20 cellular contexts compared by ENCODE assay signal in genomic region chr4:48247878-48248558, GRCh38. TPM values are rescaled to one million over a fixed set of nuclear protein-coding genes. Genes with fewer than 3 reads are reported as not detected.
DNase-seq lines count a peak whose midpoint lies in the region; ATAC-seq, FAIRE-seq and TF ChIP-seq lines count a peak whose summit lies in the region.
"Had no signal": no experiment of that assay in that cellular context is flagged by ENCODE, and none has a peak within 500 bp of the region (broad histone marks: within the 10 kb centered on the region; RNA-seq: fewer than 3 reads in every experiment).

No MANE protein-coding gene starts in this region.

- H3K27me3 ChIP-seq in MM.1S (replicated peaks; ENCODE audit: insufficient read depth, low read length), result no peaks in the 10 kb centered on the region
- no peaks in the 10 kb centered on the region for H3K27me3 ChIP-seq in neural progenitor cell
- H3K27me3 ChIP-seq: brain microvascular endothelial cell, SJSA1, uterus had no signal

- H3K4me3 Mint-ChIP-seq in neural progenitor cell, result no peak overlapping the region
- H3K4me3 Mint-ChIP-seq: dendritic cell treated with granulocyte-macrophage colony-stimulating factor and Interleukin-4, amounts not matched to agents 40 ng/mL and 50 ng/mL, for 4 days; natural killer cell treated with Interleukin-12 subunit alpha and Interleukin-12 subunit beta and Interleukin-15 and Interleukin-18, amount 100 ng/mL, for 72 hours had no signal

- H2AFZ ChIP-seq in MM.1S (ENCODE audit: low read length) (no peak overlapping the region), neural progenitor cell (replicated peaks) (no peak overlapping the region)

- H4K20me1 ChIP-seq in MM.1S (ENCODE audit: insufficient read depth, low read length) (no peaks in the 10 kb centered on the region), neural progenitor cell (ENCODE audit: low read depth) (no peaks in the 10 kb centered on the region)

- H3K9ac ChIP-seq in MM.1S (ENCODE audit: low read length), result no peak overlapping the region
- no peak overlapping the region for H3K9ac ChIP-seq in neural progenitor cell

- FAIRE-seq in GM19239 (lab: Jason Lieb, UNC), result peak; percentile 54

- H3K79me2 ChIP-seq in MM.1S (ENCODE audit: low read length) (peaks cover 96% of the 10 kb centered on the region), neural progenitor cell (ENCODE audit: low read depth) (no peaks in the 10 kb centered on the region)

- no peaks in the 10 kb centered on the region for H3K27me3 Mint-ChIP-seq in neural progenitor cell (ENCODE audit: insufficient read depth, low read depth)
- H3K27me3 Mint-ChIP-seq: dendritic cell treated with granulocyte-macrophage colony-stimulating factor and Interleukin-4, amounts not matched to agents 40 ng/mL and 50 ng/mL, for 4 days; natural killer cell treated with Interleukin-12 subunit alpha and Interleukin-12 subunit beta and Interleukin-15 and Interleukin-18, amount 100 ng/mL, for 72 hours had no signal

- no peaks in the 10 kb centered on the region for H3K4me1 Mint-ChIP-seq in neural progenitor cell

- no peaks in the 10 kb centered on the region for H3K9me3 Mint-ChIP-seq in neural progenitor cell

- no peaks in the 10 kb centered on the region for H3K9me3 ChIP-seq in MM.1S (replicated peaks; ENCODE audit: insufficient read depth, low read length)
- H3K9me3 ChIP-seq in neural progenitor cell (ENCODE audit: low read depth), result no peaks in the 10 kb centered on the region
- H3K9me3 ChIP-seq: prostate gland, SJSA1, uterus had no signal

- ATAC-seq in HG02623 (IDR thresholded peaks at IDR 0.05; ENCODE audit: unreplicated experiment), result peak; percentile 42
- ATAC-seq: natural killer cell treated with Interleukin-12 subunit alpha and Interleukin-12 subunit beta and Interleukin-15 and Interleukin-18, amount 100 ng/mL, for 72 hours had no signal

- H3K36me3 Mint-ChIP-seq in neural progenitor cell, result no peaks in the 10 kb centered on the region
- H3K36me3 Mint-ChIP-seq: natural killer cell treated with Interleukin-12 subunit alpha and Interleukin-12 subunit beta and Interleukin-15 and Interleukin-18, amount 100 ng/mL, for 72 hours had no signal

- H3K4me3 ChIP-seq in GM12865 (ENCODE audit: low read depth, low read length), result no peak overlapping the region
- H3K4me3 ChIP-seq in MM.1S (ENCODE audit: low read length), result no peak overlapping the region
- H3K4me3 ChIP-seq in neural progenitor cell, result no peak overlapping the region
- H3K4me3 ChIP-seq: prostate gland, SJSA1, uterus had no signal

- H3F3A ChIP-seq in MM.1S (ENCODE audit: insufficient read depth, low read length), result peaks cover 14% of the 10 kb centered on the region; the same call in 1 of the 2 replicates
- H3F3A ChIP-seq in neural progenitor cell (ENCODE audit: low read depth), result no peaks in the 10 kb centered on the region

- no peaks in the 10 kb centered on the region for H3K9me2 ChIP-seq in MM.1S (replicated peaks; ENCODE audit: insufficient read depth, low read length)

- DNase-seq in GM12865 (ENCODE audit: low read depth) (peak; percentile 37), GM19239 (ENCODE audit: insufficient read length, low spot score) (no peak), MM.1S (no peak), mucosa of gallbladder (ENCODE audit: low spot score) (no peak), neural progenitor cell (ENCODE audit: low spot score) (no peak), NCI-H1092 (lab: John Stamatoyannopoulos, UW) (no peak)
- DNase-seq in activated CD8-positive, alpha-beta memory T cell treated with anti-CD3 and anti-CD28 coated beads for 24 hours, result no peak
- DNase-seq: activated CD4-positive, alpha-beta T cell treated with anti-CD3 and anti-CD28 coated beads for 48 hours; activated naive CD4-positive, alpha-beta T cell treated with anti-CD3 and anti-CD28 coated beads, Interleukin-2, amount 50 U/mL, for 16 hours; brain microvascular endothelial cell; mammary epithelial cell; NCI-H187 treated with DMSO at 0.1 percent for 48 hours; stimulated activated CD4-positive, alpha-beta T cell treated with anti-CD3 and anti-CD28 coated beads, Interleukin-12 subunit alpha, Interleukin-12 subunit beta, amount 100 ng/mL, for 4 hours; stimulated activated naive CD4-positive, alpha-beta T cell treated with Interleukin-2 at 50 U/mL for 16 hours; uterus had no signal

- H3K36me3 ChIP-seq in MM.1S (replicated peaks; ENCODE audit: insufficient read depth, low read length) (peaks cover 6% of the 10 kb centered on the region; the same call in 1 of the 2 replicates), neural progenitor cell (no peaks in the 10 kb centered on the region)
- H3K36me3 ChIP-seq: brain microvascular endothelial cell, prostate gland, SJSA1, uterus had no signal

- peaks cover 26% of the 10 kb centered on the region for H3K4me1 ChIP-seq in MM.1S (ENCODE audit: low read length)
- H3K4me1 ChIP-seq in neural progenitor cell, result no peaks in the 10 kb centered on the region
- H3K4me1 ChIP-seq: prostate gland, SJSA1, uterus had no signal

- no peak overlapping the region for H3K27ac Mint-ChIP-seq in neural progenitor cell
- H3K27ac Mint-ChIP-seq: dendritic cell treated with granulocyte-macrophage colony-stimulating factor and Interleukin-4, amounts not matched to agents 40 ng/mL and 50 ng/mL, for 4 days; natural killer cell treated with Interleukin-12 subunit alpha and Interleukin-12 subunit beta and Interleukin-15 and Interleukin-18, amount 100 ng/mL, for 72 hours had no signal

- H3K4me2 ChIP-seq in MM.1S (ENCODE audit: low read depth, low read length), result peak overlapping the region; percentile 51
- no peak overlapping the region for H3K4me2 ChIP-seq in neural progenitor cell

- TF ChIP-seq CTCF in GM12865 (IDR thresholded peaks at IDR 0.05; ENCODE audit: insufficient read depth, low read depth, low read length, missing control alignments) (no peak), MM.1S (IDR thresholded peaks at IDR 0.05; ENCODE audit: low read length) (no peak), neural progenitor cell (IDR thresholded peaks at IDR 0.05) (no peak)

- H3K27ac ChIP-seq in MM.1S (ENCODE audit: low read length) (peak overlapping the region; percentile 39; the same call in 1 of the 2 replicates), neural progenitor cell (no peak overlapping the region)
- H3K27ac ChIP-seq: brain microvascular endothelial cell, prostate gland, SJSA1, uterus had no signal

RNA-seq across cellular contexts. Expression of gene TEC, which starts 21.6 kb away (rescaled TPM):
- total RNA-seq in mucosa of gallbladder, result 3.8 TPM
- 0.22 TPM in 1 of 2 replicates, not detected in the other for total RNA-seq in neural progenitor cell (ENCODE audit: low replicate concordance)
